24 cellular contexts compared by ENCODE assay signal in the genomic region with DNA sequence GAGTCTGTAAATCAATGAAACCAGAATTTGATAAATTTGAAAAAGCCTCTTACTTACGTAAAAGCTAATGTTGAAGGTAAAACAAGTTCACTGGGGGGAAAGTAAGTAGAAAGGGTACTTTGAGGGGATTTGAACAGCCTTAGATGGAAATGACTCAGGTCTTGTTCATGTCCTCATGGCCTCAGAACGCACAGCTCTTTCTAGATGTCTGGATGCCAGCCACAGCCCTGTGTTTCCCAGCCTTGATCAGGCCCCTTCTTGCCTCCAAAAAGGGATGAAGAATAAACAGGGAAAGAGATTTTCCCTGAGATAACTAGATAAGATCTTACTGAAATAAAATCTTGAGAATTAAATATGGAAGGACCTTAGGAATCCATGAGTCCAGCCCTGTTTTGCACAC.
"Had no signal": no experiment of that assay in that cellular context is flagged by ENCODE, and none has a peak within 500 bp of the region (broad histone marks: within the 10 kb centered on the region; RNA-seq: fewer than 3 reads in every experiment).

No MANE protein-coding gene starts in this region.

- H3K9me3 ChIP-seq: left ventricle myocardium inferior, neutrophil, right atrium auricular region, spleen, testis had no signal

- H3K36me3 ChIP-seq: brain microvascular endothelial cell, left ventricle myocardium inferior, neutrophil, ovary, right atrium auricular region, spleen had no signal

- H3K27me3 ChIP-seq: brain microvascular endothelial cell, heart left ventricle, neutrophil, ovary, right atrium auricular region, testis had no signal

- H3K27ac ChIP-seq: brain microvascular endothelial cell, coronary artery, heart left ventricle, left ventricle myocardium inferior, neutrophil, ovary, right atrium auricular region, spleen, testis had no signal

- H3K9me3 Mint-ChIP-seq: effector memory CD8-positive, alpha-beta T cell; nephron progenitor cell had no signal

- H3K27me3 Mint-ChIP-seq: effector memory CD8-positive, alpha-beta T cell; progenitor cell of endocrine pancreas had no signal

- H3K36me3 Mint-ChIP-seq: activated naive CD8-positive, alpha-beta T cell; mesothelial cell of epicardium; naive B cell had no signal

- DNase-seq: activated CD4-positive, alpha-beta T cell treated with anti-CD3 and anti-CD28 coated beads for 4 hours; activated CD4-positive, alpha-beta T cell treated with anti-CD3 and anti-CD28 coated beads, Interleukin-2, amount 50 U/mL, for 4 hours; activated CD8-positive, alpha-beta memory T cell treated with anti-CD3 and anti-CD28 coated beads for 24 hours; activated effector memory CD4-positive, alpha-beta T cell treated with Interleukin-2 at 50 U/mL for 16 hours; activated naive CD4-positive, alpha-beta T cell treated with Interleukin-2 at 50 U/mL for 16 hours; aorta; brain microvascular endothelial cell; effector memory CD8-positive, alpha-beta T cell; heart left ventricle; hypothalamus; left ventricle myocardium inferior; naive B cell; nephron progenitor cell; ovary; spleen; stimulated activated naive CD8-positive, alpha-beta T cell treated with anti-CD3 and anti-CD28 coated beads, Interleukin-15, Interleukin-2, amounts not matched to agents 100 U/mL and 50 U/mL, for 24 hours; testis; trophoblast cell had no signal

- H3K4me3 ChIP-seq: coronary artery, heart left ventricle, left ventricle myocardium inferior, ovary, right atrium auricular region, spleen, testis had no signal

- H3K27ac Mint-ChIP-seq: activated naive CD8-positive, alpha-beta T cell; effector memory CD8-positive, alpha-beta T cell; mesothelial cell of epicardium; naive B cell; nephron progenitor cell; progenitor cell of endocrine pancreas had no signal

- H3K4me1 Mint-ChIP-seq: mesothelial cell of epicardium, naive B cell, nephron progenitor cell had no signal

- H3K4me3 Mint-ChIP-seq: activated naive CD8-positive, alpha-beta T cell; effector memory CD8-positive, alpha-beta T cell; mesothelial cell of epicardium; naive B cell; nephron progenitor cell had no signal

- ATAC-seq: effector memory CD8-positive, alpha-beta T cell; heart left ventricle; stimulated activated naive CD8-positive, alpha-beta T cell treated with anti-CD3 and anti-CD28 coated beads, Interleukin-15, Interleukin-2, amounts not matched to agents 100 U/mL and 50 U/mL, for 24 hours had no signal

- H3K4me1 ChIP-seq: heart left ventricle, left ventricle myocardium inferior, right atrium auricular region, spleen, testis had no signal
